9 cellular contexts compared by ENCODE assay signal in the genomic region with DNA sequence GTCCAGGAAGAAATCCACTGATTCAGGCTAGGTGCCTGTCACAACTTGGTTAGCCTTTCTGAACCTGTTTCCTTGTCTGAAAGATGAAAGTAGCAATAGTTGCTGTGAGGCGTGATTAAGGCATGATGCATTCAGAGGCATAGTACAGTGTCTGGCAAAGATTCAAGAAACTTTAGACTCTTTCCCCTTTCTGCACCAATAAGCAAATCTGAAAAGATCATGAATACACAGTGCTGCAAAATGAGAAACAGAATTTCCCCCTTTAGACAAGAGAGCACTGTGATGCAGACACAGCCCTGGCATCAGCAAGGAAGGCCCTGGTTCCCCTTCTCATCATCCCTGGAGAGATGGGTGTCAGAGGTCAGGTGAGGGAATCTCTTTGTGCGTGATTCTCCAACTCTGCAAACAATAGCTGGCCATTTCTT. TPM values are rescaled to one million over a fixed set of nuclear protein-coding genes. Genes with fewer than 3 reads are reported as not detected.
DNase-seq lines count a peak whose midpoint lies in the region; ATAC-seq, FAIRE-seq and TF ChIP-seq lines count a peak whose summit lies in the region.
"Had no signal": no experiment of that assay in that cellular context is flagged by ENCODE, and none has a peak within 500 bp of the region (broad histone marks: within the 10 kb centered on the region; RNA-seq: fewer than 3 reads in every experiment).

No MANE protein-coding gene starts in this region.

- peaks cover 78 to 97% (median 89%) of the 10 kb centered on the region in 4 donors for H3K4me1 Mint-ChIP-seq in CD4-positive, alpha-beta memory T cell
- H3K4me1 Mint-ChIP-seq in progenitor cell of endocrine pancreas (ENCODE audit: low read depth): no peaks in the 10 kb centered on the region

- peak in 1 of 5 donors; percentile 29 for DNase-seq in CD4-positive, alpha-beta memory T cell
- DNase-seq in hepatocyte (ENCODE audit: low spot score): peak; percentile 37
- DNase-seq in HTR-8/SVneo (ENCODE audit: insufficient read length, low spot score): no peak
- no peak for DNase-seq in activated gamma-delta T cell (lab: John Stamatoyannopoulos, UW)
- no peak for DNase-seq in progenitor cell of endocrine pancreas (ENCODE audit: low spot score, unreplicated experiment)

- peak overlapping the region; percentile 51 for H3K27ac ChIP-seq in CD4-positive, alpha-beta memory T cell (ENCODE audit: low read depth, low read length)
- H3K27ac ChIP-seq in hepatocyte: peak overlapping the region; percentile 60

- H3K27me3 ChIP-seq in CD4-positive, alpha-beta memory T cell (ENCODE audit: insufficient read depth, low read length): no peaks in the 10 kb centered on the region
- H3K27me3 ChIP-seq in hepatocyte: no peaks in the 10 kb centered on the region

- H3K27ac Mint-ChIP-seq in CD4-positive, alpha-beta memory T cell: peak overlapping the region; percentile 86 to 95 (median 91)
- no peak overlapping the region for H3K27ac Mint-ChIP-seq in progenitor cell of endocrine pancreas

- peaks cover 20% of the 10 kb centered on the region for H3K36me3 ChIP-seq in CD4-positive, alpha-beta memory T cell (ENCODE audit: insufficient read depth, low read length)
- no peaks in the 10 kb centered on the region for H3K36me3 ChIP-seq in hepatocyte (replicated peaks; ENCODE audit: insufficient read depth, low read depth)

- H3K36me3 Mint-ChIP-seq in CD4-positive, alpha-beta memory T cell: peaks cover 29 to 82% of the 10 kb centered on the region in 2 donors
- no peaks in the 10 kb centered on the region for H3K36me3 Mint-ChIP-seq in progenitor cell of endocrine pancreas (ENCODE audit: insufficient read depth)

- no peaks in the 10 kb centered on the region for H3K27me3 Mint-ChIP-seq in CD4-positive, alpha-beta memory T cell
- H3K27me3 Mint-ChIP-seq in progenitor cell of endocrine pancreas: no peaks in the 10 kb centered on the region

- peaks cover 0 to 2% (median 0%) of the 10 kb centered on the region in 8 donors for H3K9me3 Mint-ChIP-seq in CD4-positive, alpha-beta memory T cell
- H3K9me3 Mint-ChIP-seq in progenitor cell of endocrine pancreas (ENCODE audit: low read depth): no peaks in the 10 kb centered on the region

- FAIRE-seq in HTR-8/SVneo (lab: Jason Lieb, UNC): no peak
- FAIRE-seq: colon had no signal

- peak overlapping the region in 6 of 8 donors; percentile 9 to 80 (median 48) for H3K4me3 Mint-ChIP-seq in CD4-positive, alpha-beta memory T cell
- no peak overlapping the region for H3K4me3 Mint-ChIP-seq in progenitor cell of endocrine pancreas (ENCODE audit: low read depth)

- TF ChIP-seq CTCF in hepatocyte (IDR thresholded peaks at IDR 0.05; ENCODE audit: poor library complexity): no peak
- no peak for TF ChIP-seq CTCF in progenitor cell of endocrine pancreas (IDR thresholded peaks at IDR 0.05; ENCODE audit: unreplicated experiment)

- H3K79me2 ChIP-seq in hepatocyte: no peaks in the 10 kb centered on the region

- ATAC-seq in GM21717 (IDR thresholded peaks at IDR 0.05; ENCODE audit: unreplicated experiment) (peak; percentile 58), SK-N-SH treated with all-trans-retinoic acid at 6 μM for 48 hours (peak; percentile 75), HG02973 (IDR thresholded peaks at IDR 0.05; ENCODE audit: unreplicated experiment) (no peak)

- no peak overlapping the region for H3K4me3 ChIP-seq in CD4-positive, alpha-beta memory T cell (ENCODE audit: low read length in 2 of 2)
- no peak overlapping the region for H3K4me3 ChIP-seq in hepatocyte

- H3K9me2 ChIP-seq in hepatocyte (replicated peaks; ENCODE audit: insufficient read depth): no peaks in the 10 kb centered on the region

- intact Hi-C loops in CD4-positive, alpha-beta memory T cell (cut with micrococcal nuclease): loop anchor here (10.0 kb wide), 1 partner anchor 142 kb away; no protein-coding TSS in a partner anchor

- H2AFZ ChIP-seq in hepatocyte: no peak overlapping the region

- H3K9me3 ChIP-seq in CD4-positive, alpha-beta memory T cell (ENCODE audit: control insufficient read depth in 1 of 2, low read length in 2 of 2): no peaks in the 10 kb centered on the region
- H3K9me3 ChIP-seq in hepatocyte (ENCODE audit: low read depth): no peaks in the 10 kb centered on the region

- H4K20me1 ChIP-seq in hepatocyte (ENCODE audit: insufficient read depth, poor library complexity, severe bottlenecking): no peaks in the 10 kb centered on the region

- CTCF ChIA-PET in CD4-positive, alpha-beta memory T cell (lab: Charles Lee; ENCODE audit: partially characterized antibody): interaction anchor here (0.8 to 2.4 kb wide), 5 partner anchors 10 to 131 kb away, joined by 3 to 12 read pairs (median 5); no protein-coding TSS in a partner anchor

- H3K4me1 ChIP-seq in CD4-positive, alpha-beta memory T cell (ENCODE audit: insufficient read depth, low read length): peaks cover 95% of the 10 kb centered on the region
- peaks cover 5% of the 10 kb centered on the region for H3K4me1 ChIP-seq in hepatocyte (ENCODE audit: insufficient read depth)

- 54% methylated on average over 2 of the region's 2 CpGs for WGBS in hepatocyte (ENCODE audit: low lambda C conversion rate, missing lambda C conversion rate)

- POLR2A ChIA-PET in CD4-positive, alpha-beta memory T cell (lab: Charles Lee; ENCODE audit: partially characterized antibody): interaction anchor here (1.0 to 1.1 kb wide), 4 partner anchors 20 to 39 kb away, joined by 3 to 5 read pairs (median 4); no protein-coding TSS in a partner anchor

- no peak overlapping the region for H3K4me2 ChIP-seq in hepatocyte

TF ChIP-seq in SK-N-SH treated with all-trans-retinoic acid at 6 μM for 48 hours, 23 proteins besides CTCF, POLR2A, EP300 and RAD21:
- TF ChIP-seq ZNF70 (CRISPR knock-in tag; IDR thresholded peaks at IDR 0.05) (no peak), CSDC2 (CRISPR knock-in tag; IDR thresholded peaks at IDR 0.05) (no peak), BACH2 (CRISPR knock-in tag; IDR thresholded peaks at IDR 0.05; ENCODE audit: borderline replicate concordance) (no peak), ISL1 (CRISPR knock-in tag; IDR thresholded peaks at IDR 0.05) (no peak), ZC3H10 (CRISPR knock-in tag; IDR thresholded peaks at IDR 0.05) (no peak), ESRRG (CRISPR knock-in tag; IDR thresholded peaks at IDR 0.05) (no peak)
- TF ChIP-seq, protein P1, sequence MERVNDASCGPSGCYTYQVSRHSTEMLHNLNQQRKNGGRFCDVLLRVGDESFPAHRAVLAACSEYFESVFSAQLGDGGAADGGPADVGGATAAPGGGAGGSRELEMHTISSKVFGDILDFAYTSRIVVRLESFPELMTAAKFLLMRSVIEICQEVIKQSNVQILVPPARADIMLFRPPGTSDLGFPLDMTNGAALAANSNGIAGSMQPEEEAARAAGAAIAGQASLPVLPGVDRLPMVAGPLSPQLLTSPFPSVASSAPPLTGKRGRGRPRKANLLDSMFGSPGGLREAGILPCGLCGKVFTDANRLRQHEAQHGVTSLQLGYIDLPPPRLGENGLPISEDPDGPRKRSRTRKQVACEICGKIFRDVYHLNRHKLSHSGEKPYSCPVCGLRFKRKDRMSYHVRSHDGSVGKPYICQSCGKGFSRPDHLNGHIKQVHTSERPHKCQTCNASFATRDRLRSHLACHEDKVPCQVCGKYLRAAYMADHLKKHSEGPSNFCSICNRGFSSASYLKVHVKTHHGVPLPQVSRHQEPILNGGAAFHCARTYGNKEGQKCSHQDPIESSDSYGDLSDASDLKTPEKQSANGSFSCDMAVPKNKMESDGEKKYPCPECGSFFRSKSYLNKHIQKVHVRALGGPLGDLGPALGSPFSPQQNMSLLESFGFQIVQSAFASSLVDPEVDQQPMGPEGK (CRISPR knock-in tag; IDR thresholded peaks at IDR 0.05; ENCODE audit: borderline replicate concordance): no peak
- TF ChIP-seq, protein P2, sequence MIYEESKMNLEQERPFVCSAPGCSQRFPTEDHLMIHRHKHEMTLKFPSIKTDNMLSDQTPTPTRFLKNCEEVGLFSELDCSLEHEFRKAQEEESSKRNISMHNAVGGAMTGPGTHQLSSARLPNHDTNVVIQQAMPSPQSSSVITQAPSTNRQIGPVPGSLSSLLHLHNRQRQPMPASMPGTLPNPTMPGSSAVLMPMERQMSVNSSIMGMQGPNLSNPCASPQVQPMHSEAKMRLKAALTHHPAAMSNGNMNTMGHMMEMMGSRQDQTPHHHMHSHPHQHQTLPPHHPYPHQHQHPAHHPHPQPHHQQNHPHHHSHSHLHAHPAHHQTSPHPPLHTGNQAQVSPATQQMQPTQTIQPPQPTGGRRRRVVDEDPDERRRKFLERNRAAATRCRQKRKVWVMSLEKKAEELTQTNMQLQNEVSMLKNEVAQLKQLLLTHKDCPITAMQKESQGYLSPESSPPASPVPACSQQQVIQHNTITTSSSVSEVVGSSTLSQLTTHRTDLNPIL (CRISPR knock-in tag; IDR thresholded peaks at IDR 0.05; ENCODE audit: low read depth): no peak

RNA-seq across cellular contexts. Expression of a gene that starts 41.9 kb away (rescaled TPM):
- total RNA-seq in CD4-positive, alpha-beta memory T cell: 100 to 1,000 TPM; 156 to 159 TPM
- 10 to 100 TPM; 52.2 to 52.3 TPM for polyA plus RNA-seq in CD4-positive, alpha-beta memory T cell
- total RNA-seq in hepatocyte: 9.4 and 11.0 TPM in 2 replicates
- polyA plus RNA-seq in hepatocyte: 7.4 and 13.8 TPM in 2 replicates
- total RNA-seq in progenitor cell of endocrine pancreas: 9.3 and 9.8 TPM in 2 replicates

Comparison
In these comparisons a context has a peak if more than half of its experiments do, and no peak if none do; other contexts are left out.
1. RNA of a gene that starts 41.9 kb away (total RNA-seq): 156 to 159 TPM in CD4-positive, alpha-beta memory T cell; 9.4 to 11.0 TPM in hepatocyte and 9.3 to 9.8 TPM in progenitor cell of endocrine pancreas; every median in the first group is over 10 times any median in the second.